In the genomic region with DNA sequence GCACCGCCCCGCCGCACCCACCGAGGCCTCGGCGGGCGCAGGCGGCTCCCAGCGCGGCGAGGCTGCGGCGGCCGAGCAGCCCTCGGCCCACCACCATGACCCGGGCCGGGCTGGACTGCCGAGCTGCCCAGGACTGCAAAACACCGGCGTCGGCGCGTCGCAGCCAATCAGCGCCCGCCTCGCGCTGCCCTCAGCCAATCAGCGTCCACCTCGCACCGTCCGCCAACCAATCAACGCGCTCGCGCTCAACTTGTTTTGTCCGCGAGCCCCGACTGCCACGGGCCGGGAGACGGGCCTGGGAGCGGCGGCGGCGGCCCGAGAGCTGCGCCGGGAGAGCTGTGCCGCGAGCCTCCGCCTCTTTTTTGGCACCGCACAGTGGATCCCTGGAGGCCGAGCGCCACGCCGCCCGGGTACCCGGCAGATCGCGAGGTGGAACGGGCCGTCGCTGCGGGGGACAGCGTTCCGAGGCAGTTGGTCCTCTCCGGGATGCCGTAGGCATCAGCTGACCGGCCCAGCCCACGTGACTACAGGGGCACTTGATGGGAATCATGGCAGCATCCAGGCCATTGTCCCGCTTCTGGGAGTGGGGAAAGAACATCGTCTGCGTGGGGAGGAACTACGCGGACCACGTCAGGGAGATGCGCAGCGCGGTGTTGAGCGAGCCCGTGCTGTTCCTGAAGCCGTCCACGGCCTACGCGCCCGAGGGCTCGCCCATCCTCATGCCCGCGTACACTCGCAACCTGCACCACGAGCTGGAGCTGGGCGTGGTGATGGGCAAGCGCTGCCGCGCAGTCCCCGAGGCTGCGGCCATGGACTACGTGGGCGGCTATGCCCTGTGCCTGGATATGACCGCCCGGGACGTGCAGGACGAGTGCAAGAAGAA, we compare ENCODE assay signal across 8 cellular contexts. TPM values are rescaled to one million over a fixed set of nuclear protein-coding genes. Genes with fewer than 3 reads are reported as not detected.
DNase-seq lines count a peak whose midpoint lies in the region; ATAC-seq, FAIRE-seq and TF ChIP-seq lines count a peak whose summit lies in the region.

A gene (plus strand): TSS at position 516 of the 883 bp plus-strand sequence. CDS start 33 bp downstream, at position 549.
A gene (minus strand): TSS at position 135 of the 883 bp plus-strand sequence. CDS start 38 bp downstream, at position 97.

- peak within 1 kb of the TSS; percentile 70 to 98 for H3K4me2 ChIP-seq in H1 (ENCODE audit: insufficient read depth in 1 of 2, low read depth in 2 of 2, low read length in 2 of 2)

- H2AFZ ChIP-seq in H1 (ENCODE audit: low read length): peak within 1 kb of the TSS; percentile 95

- peak within 1 kb of the TSS; percentile 84 for H3K27ac ChIP-seq in HUES48 (ENCODE audit: low read depth, low read length)
- H3K27ac ChIP-seq in H1 (ENCODE audit: low read depth, low read length): peak within 1 kb of the TSS; percentile 58; the same call in 1 of the 2 replicates

- DNase-seq in Caki2 (ENCODE audit: low read depth) (peak; percentile 99), NT2/D1 (ENCODE audit: low read depth, low spot score) (peak; percentile 90), H1 (ENCODE audit: low read depth in 1 of 2, low spot score in 2 of 2) (peak; percentile 83 to 95), mesenteric fat pad (ENCODE audit: low spot score) (peak; percentile 98)
- peak; percentile 92 for DNase-seq in activated CD8-positive, alpha-beta memory T cell treated with anti-CD3 and anti-CD28 coated beads, Interleukin-2, amount 10 ng/mL, durations not matched to agents 7 days and 5 days
- DNase-seq in stimulated activated CD8-positive, alpha-beta memory T cell treated with anti-CD3 and anti-CD28 coated beads, Interleukin-15, amount 100 ng/mL, for 1 hour (ENCODE audit: low read depth): peak; percentile 79

- H3K9ac ChIP-seq in HUES48 (ENCODE audit: low read depth, low read length) (peak within 1 kb of the TSS; percentile 79), NT2/D1 (ENCODE audit: insufficient read length, low read depth) (peak within 1 kb of the TSS; percentile 99), H1 (replicated peaks in 1 of 4; ENCODE audit: extremely low read depth in 1 of 4, low read depth in 3 of 4, low read length in 3 of 4) (peak within 1 kb of the TSS; percentile 67 to 88 (median 87))

- H3K36me3 ChIP-seq in HUES48 (ENCODE audit: control insufficient read depth, insufficient read depth, low read length) (peaks cover 14% of the 10 kb centered on the region; the same call in 1 of the 2 replicates), NT2/D1 (ENCODE audit: insufficient read depth, insufficient read length, low read length) (peaks cover 26% of the 10 kb centered on the region), H1 (ENCODE audit: control insufficient read depth in 2 of 4, insufficient read depth in 4 of 4, low read length in 3 of 4) (no peaks in the 10 kb centered on the region; a peak in 1 of 8 replicates)

- H3K27me3 Mint-ChIP-seq in activated CD8-positive, alpha-beta memory T cell treated with anti-CD3 and anti-CD28 coated beads, Interleukin-2, amount 10 ng/mL, durations not matched to agents 7 days and 5 days: no peaks in the 10 kb centered on the region

- no peak for TF ChIP-seq CTCF in H1 (IDR thresholded peaks at IDR 0.05; ENCODE audit: control extremely low read depth in 1 of 3, insufficient read depth in 1 of 3, low read depth in 1 of 3, low read length in 3 of 3)

- H3K4me1 ChIP-seq in HUES48 (ENCODE audit: control insufficient read depth, insufficient read depth, low read length) (peaks cover 6% of the 10 kb centered on the region; the same call in 1 of the 2 replicates), NT2/D1 (ENCODE audit: insufficient read depth, insufficient read length) (peaks cover 2% of the 10 kb centered on the region), H1 (replicated peaks in 1 of 4; ENCODE audit: control insufficient read depth in 3 of 4, insufficient read depth in 4 of 4, low read length in 3 of 4) (peaks cover 0 to 10% (median 3%) of the 10 kb centered on the region in 4 experiments; a peak in 5 of 7 replicates)

- H3K9me3 ChIP-seq in HUES48 (ENCODE audit: control insufficient read depth, insufficient read depth, low read length) (no peaks in the 10 kb centered on the region), NT2/D1 (ENCODE audit: insufficient read depth, low read length) (no peaks in the 10 kb centered on the region), H1 (ENCODE audit: insufficient read depth in 2 of 2, low read depth in 1 of 2, low read length in 1 of 2) (no peaks in the 10 kb centered on the region)

- peaks cover 3% of the 10 kb centered on the region; the same call in 1 of the 2 replicates for H3K23me2 ChIP-seq in H1 (ENCODE audit: low read depth, low read length)

- no peak within 1 kb of the TSS for H2BK20ac ChIP-seq in H1 (ENCODE audit: low read length)

- TF ChIP-seq RAD21 in H1 (IDR thresholded peaks at IDR 0.05 in 1 of 2, conservative IDR thresholded peaks at IDR 0.05 in 1 of 2; ENCODE audit: low read depth in 2 of 2, low read length in 2 of 2): no peak

- H4K5ac ChIP-seq in H1 (ENCODE audit: insufficient read length, low read depth, low read length): peak within 1 kb of the TSS; percentile 81

- peak within 1 kb of the TSS; percentile 98; the same call in 1 of the 2 replicates for H2BK15ac ChIP-seq in H1 (ENCODE audit: low read length)

- peak within 1 kb of the TSS; percentile 88 for H3K4me3 Mint-ChIP-seq in activated CD8-positive, alpha-beta memory T cell treated with anti-CD3 and anti-CD28 coated beads, Interleukin-2, amount 10 ng/mL, durations not matched to agents 7 days and 5 days

- H3K4me3 ChIP-seq in HUES48 (ENCODE audit: low read depth, low read length) (peak within 1 kb of the TSS; percentile 95), NT2/D1 (ENCODE audit: insufficient read length, low read depth) (peak within 1 kb of the TSS; percentile 100), H1 (ENCODE audit: extremely low read depth in 1 of 4, insufficient read depth in 2 of 4, low read depth in 3 of 4, low read length in 4 of 4) (peak within 1 kb of the TSS; percentile 83 to 95 (median 90))

- peak within 1 kb of the TSS; percentile 98 for H3K4ac ChIP-seq in H1 (replicated peaks; ENCODE audit: insufficient read length, low read depth, low read length)

- H2BK5ac ChIP-seq in H1 (ENCODE audit: low read depth, low read length): peak within 1 kb of the TSS; percentile 41; the same call in 1 of the 2 replicates

- H2BK120ac ChIP-seq in H1 (replicated peaks; ENCODE audit: low read depth, low read length): no peak within 1 kb of the TSS

- peak; percentile 84 for ATAC-seq in GM21423 (IDR thresholded peaks at IDR 0.05; ENCODE audit: unreplicated experiment)
- peak; percentile 90 for ATAC-seq in activated CD8-positive, alpha-beta memory T cell treated with anti-CD3 and anti-CD28 coated beads, Interleukin-2, amount 10 ng/mL, durations not matched to agents 7 days and 5 days

- peaks cover 43% of the 10 kb centered on the region for H3K4me1 Mint-ChIP-seq in activated CD8-positive, alpha-beta memory T cell treated with anti-CD3 and anti-CD28 coated beads, Interleukin-2, amount 10 ng/mL, durations not matched to agents 7 days and 5 days

- H3K9me3 Mint-ChIP-seq in activated CD8-positive, alpha-beta memory T cell treated with anti-CD3 and anti-CD28 coated beads, Interleukin-2, amount 10 ng/mL, durations not matched to agents 7 days and 5 days (ENCODE audit: low read depth): no peaks in the 10 kb centered on the region

- H3K79me1 ChIP-seq in H1 (ENCODE audit: low read depth, low read length): peaks cover 10% of the 10 kb centered on the region

- no peaks in the 10 kb centered on the region for H3K36me3 Mint-ChIP-seq in activated CD8-positive, alpha-beta memory T cell treated with anti-CD3 and anti-CD28 coated beads, Interleukin-2, amount 10 ng/mL, durations not matched to agents 7 days and 5 days

- POLR2A ChIA-PET in H1 (lab: Charles Lee; ENCODE audit: partially characterized antibody): interaction anchor here (0.6 to 2.5 kb wide), 21 partner anchors 11 to 151 kb away, joined by 3 to 13 read pairs (median 4); a partner anchor contains a TSS

- CTCF ChIA-PET in activated CD8-positive, alpha-beta memory T cell treated with anti-CD3 and anti-CD28 coated beads, Interleukin-2, amount 10 ng/mL, durations not matched to agents 7 days and 5 days (lab: Charles Lee): interaction anchor here (0.6 to 1.5 kb wide), 4 partner anchors 44 to 121 kb away, joined by 3 to 7 read pairs (median 6); a partner anchor contains a TSS
- CTCF ChIA-PET in H1 (lab: Charles Lee; ENCODE audit: partially characterized antibody): interaction anchor here (1.1 kb wide), 1 partner anchor 42 kb away, joined by 3 read pairs; no protein-coding TSS in a partner anchor

- peak within 1 kb of the TSS; percentile 72; the same call in 1 of the 2 replicates for H2BK12ac ChIP-seq in H1 (ENCODE audit: low read depth, low read length)

- peak within 1 kb of the TSS; percentile 99 for H4K91ac ChIP-seq in H1 (replicated peaks; ENCODE audit: insufficient read length, low read length)

- peak in 1 of 2 experiments; percentile 73; a peak in 1 of 3 replicates for TF ChIP-seq POLR2A in H1 (IDR thresholded peaks at IDR 0.05; ENCODE audit: control extremely low read depth in 1 of 2, low read depth in 2 of 2, low read length in 2 of 2)

- peak within 1 kb of the TSS; percentile 96 for H3K18ac ChIP-seq in H1 (ENCODE audit: extremely low read depth, low read length)

- peak within 1 kb of the TSS; percentile 97 for H4K8ac ChIP-seq in H1 (ENCODE audit: extremely low read depth, insufficient read depth, low read length)

- peak; percentile 19 to 43; a peak in 1 of 3 replicates for TF ChIP-seq EP300 in H1 (IDR thresholded peaks at IDR 0.05; ENCODE audit: borderline replicate concordance in 1 of 2, low read depth in 2 of 2, low read length in 2 of 2)

- peaks cover 2 to 12% of the 10 kb centered on the region in 2 experiments for H4K20me1 ChIP-seq in H1 (replicated peaks in 1 of 2; ENCODE audit: control insufficient read depth in 1 of 2, insufficient read depth in 2 of 2, low read length in 2 of 2)

- peak within 1 kb of the TSS; percentile 87 for H3K56ac ChIP-seq in H1 (replicated peaks; ENCODE audit: insufficient read length, low read depth, low read length)

- peaks cover 0 to 20% of the 10 kb centered on the region in 2 experiments; a peak in 2 of 4 replicates for H3K79me2 ChIP-seq in H1 (ENCODE audit: control insufficient read depth in 1 of 2, insufficient read depth in 2 of 2, low read length in 2 of 2)

- no peak within 1 kb of the TSS for H3K14ac ChIP-seq in H1 (ENCODE audit: insufficient read length)

- H3K23ac ChIP-seq in H1 (ENCODE audit: insufficient read length): no peak within 1 kb of the TSS

- no peaks in the 10 kb centered on the region for H3K27me3 ChIP-seq in HUES48 (ENCODE audit: control insufficient read depth, insufficient read depth, low read length)
- peaks cover 12% of the 10 kb centered on the region for H3K27me3 ChIP-seq in NT2/D1 (ENCODE audit: insufficient read depth, insufficient read length)
- peaks cover 0 to 5% (median 0%) of the 10 kb centered on the region in 4 experiments; a peak in 4 of 7 replicates for H3K27me3 ChIP-seq in H1 (replicated peaks in 1 of 4; ENCODE audit: control insufficient read depth in 3 of 4, extremely low read depth in 1 of 4, insufficient read depth in 3 of 4, low read length in 3 of 4)

- peak within 1 kb of the TSS; percentile 85 for H3K27ac Mint-ChIP-seq in activated CD8-positive, alpha-beta memory T cell treated with anti-CD3 and anti-CD28 coated beads, Interleukin-2, amount 10 ng/mL, durations not matched to agents 7 days and 5 days

- WGBS in H1 (ENCODE audit: extremely low coverage in 1 of 2, insufficient coverage in 1 of 2, insufficient read length in 1 of 2, insufficient replicate concordance in 2 of 2, low coverage in 1 of 2, low lambda C conversion rate in 2 of 2, missing lambda C conversion rate in 1 of 2), 2 experiments: 2% methylated on average over 87 of the region's 104 CpGs; no CpG with 5 or more reads in 1 of the 2 experiments

- in situ Hi-C loops in Caki2 (cut with HindIII; ENCODE audit: low pct_unique_long_range_greater_than_20kb, low sequenced_read_pairs): no loop called here

- H2AK5ac ChIP-seq in H1 (ENCODE audit: low read depth, low read length): peak within 1 kb of the TSS; percentile 59; the same call in 1 of the 2 replicates

- FAIRE-seq in H1 (lab: Jason Lieb, UNC): no peak

RNA-seq across cellular contexts. Expression of the first gene that starts in this region (rescaled TPM):
- 120 and 169 TPM in 2 replicates for total RNA-seq in Caki2 (2014; rRNA removed; shearing (Covaris generic); ENCODE audit: low replicate concordance)
- 10 to 100 TPM; 11.3 to 12.9 TPM for total RNA-seq in activated CD8-positive, alpha-beta memory T cell treated with anti-CD3 and anti-CD28 coated beads, Interleukin-2, amount 10 ng/mL, durations not matched to agents 7 days and 5 days
- 20.4 and 20.5 TPM in 2 replicates for total RNA-seq in H1 (2021; fragmentation: NEBNext Ultra II Directional; extraction: Animal tissue kit (Norgen Biotek cat#: 25700))
- polyA plus RNA-seq in H1 (2011; rRNA removed): 31.9 and 47.2 TPM in 2 replicates
- polyA plus RNA-seq in H1 (2011; cell fraction: cytosol; rRNA removed): 40.7 TPM
- 27.8 TPM for polyA plus RNA-seq in H1 (2011; cell fraction: nucleus; rRNA removed)
- 23.1 to 32.1 TPM (median 29.3 TPM) in 4 replicates for polyA plus RNA-seq in H1 (2012, experiment 1 of 2)
- 11.2 TPM for polyA plus RNA-seq in H1 (2012, experiment 2 of 2)
- polyA plus RNA-seq in H1 (2013, experiment 1 of 2): 16.8 TPM
- 15.8 TPM for polyA plus RNA-seq in H1 (2013, experiment 2 of 2)
- polyA minus RNA-seq in H1 (2011; rRNA and poly(A)+ RNA removed): 16.8 and 21.2 TPM in 2 replicates
- polyA minus RNA-seq in H1 (2011; cell fraction: cytosol; rRNA and poly(A)+ RNA removed): 25.1 TPM
- polyA minus RNA-seq in H1 (2011; cell fraction: nucleus; rRNA and poly(A)+ RNA removed): 32.4 TPM
- total RNA-seq in mesenteric fat pad: 17.9 TPM

RNA-seq across cellular contexts. Expression of the second gene that starts in this region (rescaled TPM):
- 205 and 219 TPM in 2 replicates for total RNA-seq in Caki2 (2014; rRNA removed; shearing (Covaris generic); ENCODE audit: low replicate concordance)
- 10 to 100 TPM; 44.1 to 44.2 TPM for total RNA-seq in activated CD8-positive, alpha-beta memory T cell treated with anti-CD3 and anti-CD28 coated beads, Interleukin-2, amount 10 ng/mL, durations not matched to agents 7 days and 5 days
- 28.7 and 34.4 TPM in 2 replicates for total RNA-seq in H1 (2021; fragmentation: NEBNext Ultra II Directional; extraction: Animal tissue kit (Norgen Biotek cat#: 25700))
- 40.6 and 65.3 TPM in 2 replicates for polyA plus RNA-seq in H1 (2011; rRNA removed)
- 56.0 TPM for polyA plus RNA-seq in H1 (2011; cell fraction: cytosol; rRNA removed)
- 67.2 TPM for polyA plus RNA-seq in H1 (2011; cell fraction: nucleus; rRNA removed)
- polyA plus RNA-seq in H1 (2012, experiment 1 of 2): 20.7 to 36.3 TPM (median 31.9 TPM) in 4 replicates
- polyA plus RNA-seq in H1 (2012, experiment 2 of 2): 18.0 TPM
- 25.3 TPM for polyA plus RNA-seq in H1 (2013, experiment 1 of 2)
- polyA plus RNA-seq in H1 (2013, experiment 2 of 2): 24.3 TPM
- polyA minus RNA-seq in H1 (2011; rRNA and poly(A)+ RNA removed): 12.9 and 25.3 TPM in 2 replicates
- polyA minus RNA-seq in H1 (2011; cell fraction: cytosol; rRNA and poly(A)+ RNA removed): 7.7 TPM
- 13.1 TPM for polyA minus RNA-seq in H1 (2011; cell fraction: nucleus; rRNA and poly(A)+ RNA removed)
- 58.4 TPM for total RNA-seq in mesenteric fat pad

Comparison
In these comparisons a context has a peak if more than half of its experiments do, and no peak if none do; other contexts are left out.
1. Peak in every context shown above with its lines: DNase-seq, ATAC-seq, H3K4me3 ChIP-seq and H3K27ac ChIP-seq.